ENCODE assay signal across 13 cellular contexts in the genomic region with DNA sequence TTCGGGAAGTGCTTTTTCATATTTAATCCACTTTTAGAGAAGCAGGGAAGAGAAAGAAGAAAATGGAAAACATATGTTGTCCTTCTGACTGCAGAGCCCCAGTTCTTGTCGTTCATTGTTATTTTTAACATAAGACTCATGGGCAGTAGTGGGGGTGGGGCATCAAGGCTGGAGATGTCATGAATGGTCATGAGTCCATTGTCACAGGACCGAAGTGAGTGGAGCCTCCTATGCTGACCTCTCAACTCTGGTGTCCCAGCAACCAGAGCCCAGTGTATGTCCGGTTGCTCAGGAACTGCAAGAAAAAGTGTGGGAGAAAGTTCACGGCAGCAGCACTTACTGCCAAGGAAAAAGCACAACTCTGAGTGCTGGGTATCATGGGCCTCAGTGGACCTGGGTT.
A peak's percentile ranks its signal among the peaks of the same experiment; 100 is the strongest.
DNase-seq lines count a peak whose midpoint lies in the region; TF ChIP-seq lines count a peak whose summit lies in the region.
"Had no signal": no experiment of that assay in that cellular context is flagged by ENCODE, and none has a peak within 500 bp of the region (broad histone marks: within the 10 kb centered on the region; RNA-seq: fewer than 3 reads in every experiment).

No MANE protein-coding gene starts in this region.

- H3K9me3 ChIP-seq in breast epithelium: no peaks in the 10 kb centered on the region
- H3K9me3 ChIP-seq in mammary epithelial cell (replicated peaks; ENCODE audit: insufficient read depth, low read length): no peaks in the 10 kb centered on the region
- H3K9me3 ChIP-seq in cardiac muscle cell (ENCODE audit: low read depth): no peaks in the 10 kb centered on the region
- no peaks in the 10 kb centered on the region for H3K9me3 ChIP-seq in osteoblast (ENCODE audit: low read depth, low read length)
- H3K9me3 ChIP-seq in HAP-1: no peaks in the 10 kb centered on the region

- H3K36me3 ChIP-seq in breast epithelium: no peaks in the 10 kb centered on the region
- H3K36me3 ChIP-seq in mammary epithelial cell (ENCODE audit: insufficient read depth, low read length): no peaks in the 10 kb centered on the region
- H3K36me3 ChIP-seq in cardiac muscle cell: no peaks in the 10 kb centered on the region
- H3K36me3 ChIP-seq in osteoblast (ENCODE audit: insufficient read depth, low read length): no peaks in the 10 kb centered on the region
- H3K36me3 ChIP-seq in HAP-1 (replicated peaks): no peaks in the 10 kb centered on the region

- 98% methylated on average over 5 of the region's 5 CpGs for WGBS in mammary epithelial cell (ENCODE audit: low coverage, missing lambda C conversion rate)

- intact Hi-C loops in breast epithelium (cut with DNase I; ENCODE audit: low total_unique reads): no loop called here
- intact Hi-C loops in mammary epithelial cell (cut with micrococcal nuclease): no loop called here

- peaks cover 0 to 10% of the 10 kb centered on the region in 2 donors for H3K4me1 ChIP-seq in breast epithelium
- H3K4me1 ChIP-seq in mammary epithelial cell (ENCODE audit: insufficient read depth, low read length): peaks cover 18% of the 10 kb centered on the region
- H3K4me1 ChIP-seq in cardiac muscle cell (ENCODE audit: low read depth): peaks cover 10% of the 10 kb centered on the region
- peaks cover 37% of the 10 kb centered on the region for H3K4me1 ChIP-seq in osteoblast (ENCODE audit: insufficient read depth, low read length)
- H3K4me1 ChIP-seq in HAP-1: no peaks in the 10 kb centered on the region

- H3K4me2 ChIP-seq in mammary epithelial cell (ENCODE audit: insufficient read depth, low read depth, low read length) (no peak overlapping the region), osteoblast (ENCODE audit: insufficient read depth, low read length) (peak overlapping the region; percentile 40)

- H3K9ac ChIP-seq in mammary epithelial cell (ENCODE audit: insufficient read depth, low read length): no peak overlapping the region

- H3K27me3 ChIP-seq in breast epithelium (no peaks in the 10 kb centered on the region), mammary epithelial cell (ENCODE audit: insufficient read depth, low read length) (no peaks in the 10 kb centered on the region), cardiac muscle cell (no peaks in the 10 kb centered on the region), osteoblast (ENCODE audit: insufficient read depth, low read length) (no peaks in the 10 kb centered on the region), HAP-1 (ENCODE audit: low read depth) (no peaks in the 10 kb centered on the region)

- BruUV-seq in mammary epithelial cell (replicated peaks; lab: Mats Ljungman, UMichigan): no TSS peak

- H4K20me1 ChIP-seq in mammary epithelial cell (ENCODE audit: insufficient read depth, low read length) (no peaks in the 10 kb centered on the region), osteoblast (ENCODE audit: insufficient read depth, low read length) (no peaks in the 10 kb centered on the region)

- DNase-seq in breast epithelium (ENCODE audit: low spot score in 2 of 2) (peak in 1 of 2 donors; percentile 52), mammary epithelial cell (no peak), cardiac muscle cell (ENCODE audit: low read depth in 1 of 2, low spot score in 1 of 2) (peak; percentile 27 to 72), osteoblast (ENCODE audit: insufficient read length, low spot score, missing footprints) (peak; percentile 93), DMS79 treated with DMSO at 0.1 percent for 48 hours (lab: John Stamatoyannopoulos, UW) (no peak), islet precursor cell (no peak), HAP-1 (ENCODE audit: low spot score in 2 of 2) (no peak), RPMI8226 (no peak)
- DNase-seq: DMS79, Kasumi-1, kidney glomerular epithelial cell had no signal

- TF ChIP-seq POLR2A in breast epithelium (IDR thresholded peaks at IDR 0.05): no peak

- in situ Hi-C loops in mammary epithelial cell (cut with MboI; ENCODE audit: low sequenced_read_pairs in 2 of 2): no loop called here
- in situ Hi-C loops in HAP-1 (cut with MboI; ENCODE audit: low sequenced_read_pairs): no loop called here

- dilution Hi-C loops in mammary epithelial cell (cut with HindIII; ENCODE audit: low sequenced_read_pairs): no loop called here

- H3K27ac ChIP-seq in breast epithelium (peak overlapping the region; percentile 78 to 88), mammary epithelial cell (ENCODE audit: insufficient read depth, low read depth, low read length) (no peak overlapping the region), cardiac muscle cell (no peak overlapping the region), osteoblast (ENCODE audit: low read depth, low read length) (peak overlapping the region; percentile 41)
- H3K27ac ChIP-seq: 22Rv1, RWPE1 had no signal

- TF ChIP-seq CTCF in breast epithelium (IDR thresholded peaks at IDR 0.05) (no peak), mammary epithelial cell (conservative IDR thresholded peaks at IDR 0.05 in 1 of 2, IDR thresholded peaks at IDR 0.05 in 1 of 2; ENCODE audit: extremely low read depth in 1 of 2, insufficient read depth in 1 of 2, low read depth in 1 of 2, low read length in 2 of 2) (no peak), cardiac muscle cell (IDR thresholded peaks at IDR 0.05; ENCODE audit: low read depth, low read length) (no peak), osteoblast (IDR thresholded peaks at IDR 0.05; ENCODE audit: extremely low read depth, low read depth, low read length) (no peak)

- H3K4me3 ChIP-seq in breast epithelium: no peak overlapping the region
- H3K4me3 ChIP-seq in mammary epithelial cell (replicated peaks in 1 of 3; ENCODE audit: insufficient read depth in 1 of 3, low read depth in 2 of 3, low read length in 3 of 3): no peak overlapping the region
- no peak overlapping the region for H3K4me3 ChIP-seq in cardiac muscle cell
- no peak overlapping the region for H3K4me3 ChIP-seq in osteoblast (ENCODE audit: insufficient read depth, low read length)
- no peak overlapping the region for H3K4me3 ChIP-seq in HAP-1

- no peaks in the 10 kb centered on the region for H3K79me2 ChIP-seq in mammary epithelial cell (ENCODE audit: insufficient read depth, low read length)
- H3K79me2 ChIP-seq in osteoblast (ENCODE audit: insufficient read depth, low read length): no peaks in the 10 kb centered on the region

- CTCF ChIA-PET in mammary epithelial cell (lab: Charles Lee; ENCODE audit: low non-redundant PET): no interaction called here

- H2AFZ ChIP-seq in mammary epithelial cell (ENCODE audit: low read depth, low read length): no peak overlapping the region
- no peak overlapping the region for H2AFZ ChIP-seq in osteoblast (ENCODE audit: low read length)

Comparison
In these comparisons a context has a peak if more than half of its experiments do, and no peak if none do; other contexts are left out.
1. H3K27ac ChIP-seq: peak in breast epithelium (2 of 2) and osteoblast (single experiment); none in mammary epithelial cell (single experiment) and cardiac muscle cell (single experiment).
2. DNase-seq: peak in cardiac muscle cell (2 of 2) and osteoblast (single experiment); none in mammary epithelial cell (single experiment), DMS79 treated with DMSO at 0.1 percent for 48 hours (single experiment), islet precursor cell (single experiment), HAP-1 (0 of 2) and RPMI8226 (single experiment).